ENCODE assay signal across 1 cellular context in the genomic region with DNA sequence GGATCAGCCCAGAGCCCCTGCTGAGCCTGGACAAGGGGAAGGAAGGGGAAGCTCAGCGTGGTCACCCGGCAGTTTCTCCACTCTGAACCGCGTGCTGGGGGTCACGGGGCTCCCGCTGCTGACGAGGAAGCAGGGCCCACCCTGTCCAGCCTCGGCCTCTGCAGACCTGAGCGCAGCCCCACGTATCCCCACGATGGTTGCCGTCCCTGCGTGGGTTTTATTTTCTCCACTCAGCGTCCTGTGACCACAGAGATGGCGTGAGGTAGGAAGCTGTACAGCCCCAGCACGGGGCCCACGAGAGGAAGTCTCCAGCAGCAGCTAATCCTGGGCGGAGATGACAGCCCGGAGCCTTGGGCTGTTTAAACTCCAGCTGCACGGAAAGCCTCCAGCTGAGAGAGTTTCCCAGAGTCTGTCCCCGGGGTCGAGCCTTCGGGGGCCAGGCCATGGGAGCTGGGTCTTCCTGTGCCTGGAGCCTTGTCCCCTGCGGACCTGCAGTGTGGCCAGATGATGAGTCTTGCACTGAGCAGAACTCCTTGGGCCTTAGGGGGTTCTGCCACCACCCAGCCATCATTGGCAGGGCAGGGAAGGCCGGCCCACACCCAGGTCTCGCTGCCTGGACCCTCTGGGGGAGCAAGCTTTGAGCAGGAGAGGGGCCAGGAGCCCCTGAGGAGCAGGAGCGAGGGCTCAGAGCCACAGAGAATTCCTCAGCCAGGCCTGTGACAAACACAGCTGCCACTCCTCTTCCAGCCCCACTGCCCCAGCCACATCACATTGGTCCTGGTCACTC.
TF ChIP-seq lines count a peak whose summit lies in the region.

No MANE protein-coding gene starts in this region.

TF ChIP-seq in SK-N-SH, 30 proteins besides CTCF, POLR2A, EP300 and RAD21 (continued from another document):
- TF ChIP-seq REST (IDR thresholded peaks at IDR 0.05; ENCODE audit: low read depth, low read length) = no peak
- TF ChIP-seq, protein P1, sequence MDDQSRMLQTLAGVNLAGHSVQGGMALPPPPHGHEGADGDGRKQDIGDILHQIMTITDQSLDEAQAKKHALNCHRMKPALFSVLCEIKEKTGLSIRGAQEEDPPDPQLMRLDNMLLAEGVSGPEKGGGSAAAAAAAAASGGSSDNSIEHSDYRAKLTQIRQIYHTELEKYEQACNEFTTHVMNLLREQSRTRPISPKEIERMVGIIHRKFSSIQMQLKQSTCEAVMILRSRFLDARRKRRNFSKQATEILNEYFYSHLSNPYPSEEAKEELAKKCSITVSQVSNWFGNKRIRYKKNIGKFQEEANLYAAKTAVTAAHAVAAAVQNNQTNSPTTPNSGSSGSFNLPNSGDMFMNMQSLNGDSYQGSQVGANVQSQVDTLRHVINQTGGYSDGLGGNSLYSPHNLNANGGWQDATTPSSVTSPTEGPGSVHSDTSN (IDR thresholded peaks at IDR 0.05) = no peak
- no peak for TF ChIP-seq FOXJ3 (CRISPR knock-in tag; IDR thresholded peaks at IDR 0.05)
- no peak for TF ChIP-seq RXRA (IDR thresholded peaks at IDR 0.05; ENCODE audit: borderline replicate concordance, low read depth)
- no peak for TF ChIP-seq YY1 (IDR thresholded peaks at IDR 0.05; ENCODE audit: low read depth)
- TF ChIP-seq NFIC (IDR thresholded peaks at IDR 0.05; ENCODE audit: borderline replicate concordance) = no peak
- no peak for TF ChIP-seq TCF12 (IDR thresholded peaks at IDR 0.05)
